In the genomic region with DNA sequence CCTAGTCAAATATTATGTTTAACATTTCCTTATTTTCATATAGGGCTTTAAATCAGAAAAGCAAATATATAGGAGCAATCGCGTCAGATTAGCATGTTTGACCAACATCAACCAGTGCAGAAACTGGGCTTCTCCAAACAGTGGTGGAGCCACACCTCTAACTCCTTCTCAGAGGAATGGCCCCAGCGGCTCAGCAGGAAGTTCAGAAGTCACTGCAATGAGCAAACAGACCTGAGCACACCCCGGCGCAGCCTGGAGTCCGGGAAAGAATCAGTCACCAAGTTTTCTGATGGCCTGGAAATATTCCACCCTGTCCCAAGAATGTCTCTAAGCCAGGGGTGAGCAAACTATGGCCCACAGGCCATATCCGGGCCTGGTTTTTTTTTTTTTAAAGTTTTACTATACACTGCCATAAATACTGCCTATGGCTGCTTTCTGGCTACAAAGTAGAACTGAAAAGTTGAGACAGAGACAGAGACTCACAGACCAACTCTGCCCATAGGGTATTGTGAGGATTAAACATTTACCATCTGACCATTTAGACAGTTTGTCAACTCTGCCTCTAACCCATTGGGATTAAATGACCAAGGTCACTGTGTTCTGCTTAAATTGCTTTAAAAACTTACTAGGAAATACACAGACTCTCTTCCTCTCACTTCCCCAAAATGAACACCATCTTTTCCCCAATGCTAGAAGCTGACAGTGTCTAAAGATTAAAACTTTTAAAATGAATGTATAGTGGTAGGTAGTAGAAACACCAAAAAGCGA, we compare ENCODE assay signal across 11 cellular contexts. TPM values are rescaled to one million over a fixed set of nuclear protein-coding genes. Genes with fewer than 3 reads are reported as not detected.
DNase-seq lines count a peak whose midpoint lies in the region; ATAC-seq and TF ChIP-seq lines count a peak whose summit lies in the region.
"Had no signal": no experiment of that assay in that cellular context is flagged by ENCODE, and none has a peak within 500 bp of the region (broad histone marks: within the 10 kb centered on the region; RNA-seq: fewer than 3 reads in every experiment).

No MANE protein-coding gene starts in this region.

- no peak overlapping the region for H3K4me3 Mint-ChIP-seq in activated CD4-positive, alpha-beta T cell treated with anti-CD3 and anti-CD28 coated beads for 36 hours
- H3K4me3 Mint-ChIP-seq: activated naive CD8-positive, alpha-beta T cell had no signal

- POLR2A ChIA-PET in activated CD4-positive, alpha-beta T cell treated with anti-CD3 and anti-CD28 coated beads for 36 hours (lab: Charles Lee), result no interaction called here

- H3K27me3 Mint-ChIP-seq in activated CD4-positive, alpha-beta T cell treated with anti-CD3 and anti-CD28 coated beads for 36 hours, result peaks cover 28% of the 10 kb centered on the region

- TF ChIP-seq CTCF in breast epithelium (IDR thresholded peaks at IDR 0.05) (no peak), mammary epithelial cell (conservative IDR thresholded peaks at IDR 0.05 in 1 of 2, IDR thresholded peaks at IDR 0.05 in 1 of 2; ENCODE audit: extremely low read depth in 1 of 2, insufficient read depth in 1 of 2, low read depth in 1 of 2, low read length in 2 of 2) (no peak)

- dilution Hi-C loops in mammary epithelial cell (cut with HindIII; ENCODE audit: low sequenced_read_pairs), result no loop called here

- H4K20me1 ChIP-seq in mammary epithelial cell (ENCODE audit: insufficient read depth, low read length), result no peaks in the 10 kb centered on the region

- H3K27me3 ChIP-seq in breast epithelium (no peaks in the 10 kb centered on the region), mammary epithelial cell (ENCODE audit: insufficient read depth, low read length) (no peaks in the 10 kb centered on the region)
- H3K27me3 ChIP-seq: vagina had no signal

- H3K9me3 Mint-ChIP-seq in activated CD4-positive, alpha-beta T cell treated with anti-CD3 and anti-CD28 coated beads for 36 hours (ENCODE audit: low read depth), result no peaks in the 10 kb centered on the region

- DNase-seq in breast epithelium (ENCODE audit: low spot score in 2 of 2) (peak; percentile 23 to 74), mammary epithelial cell (no peak), NCI-H748 treated with DMSO at 0.1 percent for 48 hours (lab: John Stamatoyannopoulos, UW) (peak; percentile 41), hepatic stellate cell (ENCODE audit: low spot score) (peak; percentile 37), ureter (ENCODE audit: low spot score) (peak; percentile 74), D341Med (ENCODE audit: low spot score) (no peak), iPS-NIHi7 (ENCODE audit: extremely low spot score) (no peak)
- DNase-seq in activated CD4-positive, alpha-beta T cell treated with anti-CD3 and anti-CD28 coated beads for 36 hours, result no peak

- CTCF ChIA-PET in mammary epithelial cell (lab: Charles Lee; ENCODE audit: low non-redundant PET), result no interaction called here
- CTCF ChIA-PET in activated CD4-positive, alpha-beta T cell treated with anti-CD3 and anti-CD28 coated beads for 36 hours (lab: Charles Lee), result no interaction called here

- no peaks in the 10 kb centered on the region for H3K9me3 ChIP-seq in breast epithelium
- H3K9me3 ChIP-seq in mammary epithelial cell (replicated peaks; ENCODE audit: insufficient read depth, low read length), result no peaks in the 10 kb centered on the region
- H3K9me3 ChIP-seq: vagina had no signal

- peaks cover 2% of the 10 kb centered on the region for H3K4me1 Mint-ChIP-seq in activated CD4-positive, alpha-beta T cell treated with anti-CD3 and anti-CD28 coated beads for 36 hours

- no peak overlapping the region for H3K4me3 ChIP-seq in breast epithelium
- H3K4me3 ChIP-seq in mammary epithelial cell (replicated peaks in 1 of 3; ENCODE audit: insufficient read depth in 1 of 3, low read depth in 2 of 3, low read length in 3 of 3), result no peak overlapping the region
- H3K4me3 ChIP-seq: vagina had no signal

- H3K36me3 Mint-ChIP-seq in activated CD4-positive, alpha-beta T cell treated with anti-CD3 and anti-CD28 coated beads for 36 hours (ENCODE audit: low read depth), result no peaks in the 10 kb centered on the region

- WGBS in mammary epithelial cell (ENCODE audit: low coverage, missing lambda C conversion rate), result 100% methylated on average over 8 of the region's 8 CpGs

- no peaks in the 10 kb centered on the region for H3K36me3 ChIP-seq in breast epithelium
- no peaks in the 10 kb centered on the region for H3K36me3 ChIP-seq in mammary epithelial cell (ENCODE audit: insufficient read depth, low read length)
- H3K36me3 ChIP-seq: vagina had no signal

- in situ Hi-C loops in mammary epithelial cell (cut with MboI; ENCODE audit: low sequenced_read_pairs in 2 of 2), result no loop called here

- intact Hi-C loops in breast epithelium (cut with DNase I; ENCODE audit: low total_unique reads) (no loop called here), mammary epithelial cell (cut with micrococcal nuclease) (loop anchor here (10.0 kb wide), 1 partner anchor 91 kb away; no protein-coding TSS in a partner anchor)
- intact Hi-C loops in activated CD4-positive, alpha-beta T cell treated with anti-CD3 and anti-CD28 coated beads for 36 hours (cut with DNase I, micrococcal nuclease), result no loop called here

- H3K27ac ChIP-seq in breast epithelium (peak overlapping the region; percentile 51 to 66), mammary epithelial cell (ENCODE audit: insufficient read depth, low read depth, low read length) (no peak overlapping the region)
- H3K27ac ChIP-seq: HL-60, vagina had no signal

- H3K79me2 ChIP-seq in mammary epithelial cell (ENCODE audit: insufficient read depth, low read length), result peaks cover 36% of the 10 kb centered on the region

- no peak overlapping the region for H3K9ac ChIP-seq in mammary epithelial cell (ENCODE audit: insufficient read depth, low read length)

- TF ChIP-seq POLR2A in breast epithelium (IDR thresholded peaks at IDR 0.05), result no peak

- no peak for ATAC-seq in activated CD4-positive, alpha-beta T cell treated with anti-CD3 and anti-CD28 coated beads for 36 hours

- H3K4me1 ChIP-seq in breast epithelium, result no peaks in the 10 kb centered on the region
- peaks cover 12% of the 10 kb centered on the region for H3K4me1 ChIP-seq in mammary epithelial cell (ENCODE audit: insufficient read depth, low read length)

- no peak overlapping the region for H2AFZ ChIP-seq in mammary epithelial cell (ENCODE audit: low read depth, low read length)

- no peak overlapping the region for H3K4me2 ChIP-seq in mammary epithelial cell (ENCODE audit: insufficient read depth, low read depth, low read length)

- H3K27ac Mint-ChIP-seq in activated CD4-positive, alpha-beta T cell treated with anti-CD3 and anti-CD28 coated beads for 36 hours, result no peak overlapping the region
- H3K27ac Mint-ChIP-seq: activated naive CD8-positive, alpha-beta T cell had no signal

- no TSS peak for BruUV-seq in mammary epithelial cell (replicated peaks; lab: Mats Ljungman, UMichigan)

RNA-seq across cellular contexts. Expression of a gene that starts 5.4 kb away (rescaled TPM):
- 10 to 100 TPM; 17.1 to 45.6 (median 41.0) TPM for total RNA-seq in breast epithelium
- total RNA-seq in mammary epithelial cell, result 10 to 100 TPM; 17.7 to 29.5 TPM
- polyA plus RNA-seq in mammary epithelial cell, result 25.8 TPM
- polyA minus RNA-seq in mammary epithelial cell, result 8.8 TPM
- 54.5 TPM for total RNA-seq in ureter
- 1 to 10 TPM; 1.2 to 1.4 TPM for total RNA-seq in activated CD4-positive, alpha-beta T cell treated with anti-CD3 and anti-CD28 coated beads for 36 hours

Comparison
In these comparisons a context has a peak if more than half of its experiments do, and no peak if none do; other contexts are left out.
1. DNase-seq: peak in breast epithelium (2 of 2), NCI-H748 treated with DMSO at 0.1 percent for 48 hours (single experiment), hepatic stellate cell (single experiment) and ureter (single experiment); none in mammary epithelial cell (single experiment), activated CD4-positive, alpha-beta T cell treated with anti-CD3 and anti-CD28 coated beads for 36 hours (single experiment), D341Med (single experiment) and iPS-NIHi7 (single experiment).
2. RNA of a gene that starts 5.4 kb away (total RNA-seq): 54.5 TPM in ureter (single experiment), 17.1 to 45.6 TPM in breast epithelium and 17.7 to 29.5 TPM in mammary epithelial cell; 1.2 to 1.4 TPM in activated CD4-positive, alpha-beta T cell treated with anti-CD3 and anti-CD28 coated beads for 36 hours; every median in the first group is over 4 times any median in the second.